ENCODE assay signal across 12 cellular contexts in the genomic region with DNA sequence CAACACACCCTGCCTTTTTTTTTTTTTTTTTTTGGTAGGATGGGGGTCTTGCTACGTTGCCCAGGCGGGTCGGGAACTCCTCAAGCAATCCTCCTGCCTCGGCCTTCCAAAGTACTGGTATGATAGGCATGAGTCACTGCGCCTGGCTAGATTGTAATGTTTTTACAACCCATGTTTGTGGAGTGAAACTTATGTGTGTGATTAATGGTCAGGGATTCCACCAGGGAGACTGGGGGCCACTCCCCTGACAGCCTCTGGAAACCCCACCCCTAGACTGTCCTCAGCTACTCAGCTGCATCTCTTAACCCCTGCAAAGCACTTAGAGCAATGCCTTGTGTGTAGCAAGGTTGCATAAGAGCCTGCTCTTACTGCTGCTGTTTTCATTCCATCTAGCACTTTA.
DNase-seq lines count a peak whose midpoint lies in the region; ATAC-seq and TF ChIP-seq lines count a peak whose summit lies in the region.
"Had no signal": no experiment of that assay in that cellular context is flagged by ENCODE, and none has a peak within 500 bp of the region (broad histone marks: within the 10 kb centered on the region; RNA-seq: fewer than 3 reads in every experiment).

No MANE protein-coding gene starts in this region.

- intact Hi-C loops in transverse colon (cut with DNase I; ENCODE audit: low total_unique reads) = no loop called here
- intact Hi-C loops in posterior cingulate gyrus (cut with DNase I) = no loop called here

- no peaks in the 10 kb centered on the region for H3K36me3 Mint-ChIP-seq in progenitor cell of endocrine pancreas (ENCODE audit: insufficient read depth)

- H3K4me3 Mint-ChIP-seq in progenitor cell of endocrine pancreas (ENCODE audit: low read depth) = no peak overlapping the region

- TF ChIP-seq CTCF in transverse colon (IDR thresholded peaks at IDR 0.05) = no peak
- TF ChIP-seq CTCF in progenitor cell of endocrine pancreas (IDR thresholded peaks at IDR 0.05; ENCODE audit: unreplicated experiment) = no peak

- H3K27me3 ChIP-seq in transverse colon = no peaks in the 10 kb centered on the region
- H3K27me3 ChIP-seq: ovary had no signal

- no peaks in the 10 kb centered on the region for H3K27me3 Mint-ChIP-seq in progenitor cell of endocrine pancreas

- peak overlapping the region in 1 of 4 donors; percentile 43 for H3K27ac ChIP-seq in transverse colon
- H3K27ac ChIP-seq: ovary had no signal

- peaks cover 2% of the 10 kb centered on the region for H3K4me1 Mint-ChIP-seq in progenitor cell of endocrine pancreas (ENCODE audit: low read depth)

- no peak overlapping the region for H3K27ac Mint-ChIP-seq in progenitor cell of endocrine pancreas

- H3K4me3 ChIP-seq in transverse colon = no peak overlapping the region
- H3K4me3 ChIP-seq: ovary had no signal

- no peaks in the 10 kb centered on the region for H3K4me1 ChIP-seq in transverse colon

- TF ChIP-seq POLR2A in transverse colon (IDR thresholded peaks at IDR 0.05) = no peak

- in situ Hi-C loops in transverse colon (cut with MboI; ENCODE audit: low pct_ligation_motif_present in 1 of 4, low pct_unique_long_range_greater_than_20kb in 1 of 4, low sequenced_read_pairs in 3 of 4) = no loop called here

- no peaks in the 10 kb centered on the region for H3K9me3 Mint-ChIP-seq in progenitor cell of endocrine pancreas (ENCODE audit: low read depth)

- DNase-seq in HCEC 1CT = peak; percentile 93
- DNase-seq in amniotic stem cell (lab: John Stamatoyannopoulos, UW) = peak; percentile 89
- DNase-seq in hepatic stellate cell (ENCODE audit: low spot score) = peak; percentile 71
- peak; percentile 47 for DNase-seq in transverse colon
- DNase-seq in DMS153 (lab: John Stamatoyannopoulos, UW) = no peak
- no peak for DNase-seq in progenitor cell of endocrine pancreas (ENCODE audit: low spot score, unreplicated experiment)
- no peak for DNase-seq in posterior cingulate gyrus
- DNase-seq: activated effector memory CD4-positive, alpha-beta T cell treated with anti-CD3 and anti-CD28 coated beads, Interleukin-2, amount 50 U/mL, for 16 hours; glutamatergic neuron; NCI-H524 had no signal

- WGBS in transverse colon (ENCODE audit: low coverage in 1 of 2), 2 donors = 30 to 35% methylated on average over 2 to 5 of the region's 5 CpGs

- H3K9me3 ChIP-seq in transverse colon = no peaks in the 10 kb centered on the region
- H3K9me3 ChIP-seq: ovary had no signal

- H3K36me3 ChIP-seq in transverse colon = no peaks in the 10 kb centered on the region
- H3K36me3 ChIP-seq: ovary had no signal

- ATAC-seq in GM18520 (IDR thresholded peaks at IDR 0.05; ENCODE audit: unreplicated experiment) = no peak

- no peak for TF ChIP-seq EP300 in transverse colon (IDR thresholded peaks at IDR 0.05; ENCODE audit: low read depth)

Comparison
In these comparisons a context has a peak if more than half of its experiments do, and no peak if none do; other contexts are left out.
1. DNase-seq: peak in HCEC 1CT (single experiment), amniotic stem cell (single experiment), hepatic stellate cell (single experiment) and transverse colon (single experiment); none in DMS153 (single experiment), progenitor cell of endocrine pancreas (single experiment) and posterior cingulate gyrus (0 of 10).